In the genomic region with DNA sequence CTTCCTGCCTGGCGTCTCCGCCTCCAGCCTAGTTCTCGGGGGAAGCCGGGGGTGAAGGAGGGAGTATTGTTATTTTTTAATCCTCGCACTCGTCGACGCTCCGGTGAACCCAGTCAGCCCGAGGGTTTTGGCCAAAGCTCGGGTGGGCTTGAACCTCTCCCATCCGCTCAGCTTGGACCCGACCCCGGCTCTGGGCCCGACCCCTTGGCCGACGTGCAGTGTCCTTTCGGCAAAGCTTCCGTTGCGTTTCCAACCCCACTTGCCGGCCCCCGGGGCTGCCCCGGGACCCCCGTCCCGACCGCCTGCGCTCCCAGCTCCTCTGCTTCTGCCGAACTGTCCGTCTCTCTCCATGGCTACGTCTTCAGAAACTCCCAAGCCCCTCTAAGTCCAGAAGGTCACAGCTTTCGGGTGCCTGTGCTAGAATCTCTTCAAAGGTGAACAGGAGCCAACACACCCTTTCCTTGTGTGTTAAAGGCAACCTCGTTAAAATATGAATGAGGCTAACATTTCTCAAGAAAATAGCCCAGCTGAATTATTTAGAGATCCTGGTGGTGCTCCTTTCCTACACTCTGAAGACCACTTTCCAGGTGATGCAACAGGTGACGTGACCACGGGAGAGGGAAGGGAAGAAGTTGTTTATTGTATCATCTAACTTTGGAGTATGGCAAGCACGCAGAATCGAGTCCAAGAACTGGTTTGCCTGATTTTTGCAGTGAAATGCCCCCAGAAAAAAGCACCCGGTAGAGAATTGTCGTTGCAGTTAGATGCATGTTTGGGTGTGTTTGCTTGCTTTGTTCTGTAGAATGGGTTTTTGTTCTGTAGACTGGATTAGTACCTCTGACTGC, we compare ENCODE assay signal across 9 cellular contexts. TPM values are rescaled to one million over a fixed set of nuclear protein-coding genes. Genes with fewer than 3 reads are reported as not detected.
DNase-seq lines count a peak whose midpoint lies in the region; ATAC-seq, FAIRE-seq and TF ChIP-seq lines count a peak whose summit lies in the region.
"Had no signal": no experiment of that assay in that cellular context is flagged by ENCODE, and none has a peak within 500 bp of the region (broad histone marks: within the 10 kb centered on the region; RNA-seq: fewer than 3 reads in every experiment).

No MANE protein-coding gene starts in this region.

- H3K9me3 Mint-ChIP-seq in CD8-positive, alpha-beta T cell, result no peaks in the 10 kb centered on the region
- H3K9me3 Mint-ChIP-seq in astrocyte (ENCODE audit: unreplicated experiment), result no peaks in the 10 kb centered on the region
- H3K9me3 Mint-ChIP-seq: neural crest cell had no signal

- H3K27me3 ChIP-seq in CD8-positive, alpha-beta T cell (ENCODE audit: insufficient read depth, low read length), result no peaks in the 10 kb centered on the region
- H3K27me3 ChIP-seq in HL-60 (ENCODE audit: insufficient read depth, poor library complexity, severe bottlenecking), result no peaks in the 10 kb centered on the region
- no peaks in the 10 kb centered on the region for H3K27me3 ChIP-seq in astrocyte (ENCODE audit: insufficient read depth, low read length)
- no peaks in the 10 kb centered on the region for H3K27me3 ChIP-seq in upper lobe of left lung

- POLR2A ChIA-PET in CD8-positive, alpha-beta T cell (lab: Charles Lee), result interaction anchor here (0.8 to 2.6 kb wide), 3 partner anchors 10 to 602 kb away, joined by 3 to 16 read pairs (median 5); no protein-coding TSS in a partner anchor

- H3K27ac ChIP-seq in CD8-positive, alpha-beta T cell (ENCODE audit: low read depth, low read length), result peak overlapping the region; percentile 68
- H3K27ac ChIP-seq in HL-60 (replicated peaks) (peak overlapping the region; percentile 81), astrocyte (ENCODE audit: low read depth, low read length) (peak overlapping the region; percentile 71), upper lobe of left lung (peak overlapping the region; percentile 94 to 98 (median 96))

- no peak for TF ChIP-seq POLR2A in upper lobe of left lung (IDR thresholded peaks at IDR 0.05)

- peak overlapping the region; percentile 67 for H3K4me3 ChIP-seq in CD8-positive, alpha-beta T cell (ENCODE audit: low read depth, low read length)
- H3K4me3 ChIP-seq in HL-60 (replicated peaks; ENCODE audit: insufficient read depth, low read length) (peak overlapping the region; percentile 89), astrocyte (ENCODE audit: insufficient read depth, low read depth, low read length) (peak overlapping the region; percentile 82), upper lobe of left lung (peak overlapping the region; percentile 60 to 81 (median 79))

- H3K36me3 Mint-ChIP-seq in CD8-positive, alpha-beta T cell, result peaks cover 22% of the 10 kb centered on the region
- peaks cover 6% of the 10 kb centered on the region for H3K36me3 Mint-ChIP-seq in astrocyte (ENCODE audit: low read depth, unreplicated experiment)

- TF ChIP-seq EP300 in upper lobe of left lung (IDR thresholded peaks at IDR 0.05), result no peak

- peak overlapping the region; percentile 94 for H3K9ac ChIP-seq in astrocyte (ENCODE audit: low read length)

- CTCF ChIA-PET in CD8-positive, alpha-beta T cell (lab: Charles Lee), result interaction anchor here (0.8 to 1.7 kb wide), 3 partner anchors 49 to 389 kb away, joined by 3 to 4 read pairs (median 3); no protein-coding TSS in a partner anchor

- H3K4me2 ChIP-seq in astrocyte (ENCODE audit: low read length), result peak overlapping the region; percentile 85

- no peak for TF ChIP-seq CTCF in CD8-positive, alpha-beta T cell (IDR thresholded peaks at IDR 0.05)
- no peak for TF ChIP-seq CTCF in HL-60 (IDR thresholded peaks at IDR 0.05; ENCODE audit: insufficient read depth, low read length)
- TF ChIP-seq CTCF in astrocyte (IDR thresholded peaks at IDR 0.05; ENCODE audit: insufficient read depth, low read depth, low read length), result no peak
- no peak for TF ChIP-seq CTCF in upper lobe of left lung (IDR thresholded peaks at IDR 0.05)

- peaks cover 34% of the 10 kb centered on the region for H3K4me1 Mint-ChIP-seq in CD8-positive, alpha-beta T cell (ENCODE audit: low read depth)
- peaks cover 5% of the 10 kb centered on the region for H3K4me1 Mint-ChIP-seq in astrocyte (ENCODE audit: low read depth, unreplicated experiment)

- H3K36me3 ChIP-seq in CD8-positive, alpha-beta T cell (ENCODE audit: insufficient read depth, low read length), result no peaks in the 10 kb centered on the region
- H3K36me3 ChIP-seq in astrocyte (ENCODE audit: insufficient read depth, low read length), result peaks cover 7% of the 10 kb centered on the region
- no peaks in the 10 kb centered on the region for H3K36me3 ChIP-seq in upper lobe of left lung

- peaks cover 22% of the 10 kb centered on the region for H3K4me1 ChIP-seq in CD8-positive, alpha-beta T cell (ENCODE audit: insufficient read depth, low read length)
- peaks cover 14% of the 10 kb centered on the region for H3K4me1 ChIP-seq in astrocyte (ENCODE audit: insufficient read depth, low read length)
- H3K4me1 ChIP-seq in upper lobe of left lung, result peaks cover 37 to 55% (median 39%) of the 10 kb centered on the region in 4 donors

- peak in 1 of 7 experiments; percentile 17 for DNase-seq in CD8-positive, alpha-beta T cell
- DNase-seq in HL-60 (ENCODE audit: low read depth in 1 of 2, low spot score in 1 of 2), result peak in 1 of 2 experiments; percentile 11
- DNase-seq in astrocyte (ENCODE audit: low read depth), result peak; percentile 12
- peak; percentile 42 to 48 for DNase-seq in left colon
- peak in 1 of 2 donors; percentile 88 for DNase-seq in upper lobe of left lung
- no peak for DNase-seq in activated T-cell treated with anti-CD3 and anti-CD28 coated beads for 4 hours
- no peak for DNase-seq in NCI-H1930 (lab: John Stamatoyannopoulos, UW)
- DNase-seq in NCI-H1694 treated with DMSO at 0.1 percent for 48 hours (lab: John Stamatoyannopoulos, UW), result no peak

- peaks cover 48% of the 10 kb centered on the region for H4K20me1 ChIP-seq in astrocyte (ENCODE audit: insufficient read depth, low read length)

- no peak for ATAC-seq in CD8-positive, alpha-beta T cell
- ATAC-seq in left colon, result peak; percentile 11
- ATAC-seq in upper lobe of left lung (ENCODE audit: low FRiP score in 2 of 2), result peak in 1 of 2 donors; percentile 0

- H3K9me3 ChIP-seq in CD8-positive, alpha-beta T cell (ENCODE audit: low read length), result no peaks in the 10 kb centered on the region
- H3K9me3 ChIP-seq in astrocyte (ENCODE audit: insufficient read depth, low read depth, low read length) (no peaks in the 10 kb centered on the region), upper lobe of left lung (no peaks in the 10 kb centered on the region)

- H3K4me3 Mint-ChIP-seq in CD8-positive, alpha-beta T cell, result no peak overlapping the region
- H3K4me3 Mint-ChIP-seq in astrocyte (ENCODE audit: unreplicated experiment), result no peak overlapping the region

- WGBS in upper lobe of left lung, 2 donors, result 1% methylated on average over 14 to 37 of the region's 38 CpGs

- intact Hi-C loops in CD8-positive, alpha-beta T cell (cut with DNase I, micrococcal nuclease), result loop anchor here (1.0 to 10.0 kb wide), 14 partner anchors 50 to 1913 kb away; a partner anchor contains a TSS
- intact Hi-C loops in left colon (cut with DNase I, micrococcal nuclease), result loop anchor here in 1 of 2 donors (10.0 kb wide), 1 partner anchor 199 kb away; a partner anchor contains a TSS

- H2AFZ ChIP-seq in astrocyte (ENCODE audit: low read depth, low read length), result peak overlapping the region; percentile 46

- FAIRE-seq in astrocyte (lab: Jason Lieb, UNC), result no peak

- H3K27me3 Mint-ChIP-seq in CD8-positive, alpha-beta T cell (ENCODE audit: low read depth), result no peaks in the 10 kb centered on the region
- no peaks in the 10 kb centered on the region for H3K27me3 Mint-ChIP-seq in astrocyte (ENCODE audit: low read depth, unreplicated experiment)

- no peak overlapping the region for H3K27ac Mint-ChIP-seq in CD8-positive, alpha-beta T cell
- H3K27ac Mint-ChIP-seq in astrocyte (ENCODE audit: unreplicated experiment), result no peak overlapping the region

- peaks cover 56% of the 10 kb centered on the region for H3K79me2 ChIP-seq in astrocyte (ENCODE audit: insufficient read depth, low read length)

RNA-seq across cellular contexts. Expression of a gene that starts 0.7 kb away (rescaled TPM):
- 10 to 100 TPM; 14.5 to 16.2 TPM for total RNA-seq in CD8-positive, alpha-beta T cell
- total RNA-seq in astrocyte, result 49.1 and 49.2 TPM in 2 replicates
- 10 to 100 TPM; 28.2 to 30.8 TPM for total RNA-seq in left colon
- 100 to 1,000 TPM in 1 of 6 donors, 10 to 100 TPM in 5; 40.4 to 103 (median 54.5) TPM for total RNA-seq in upper lobe of left lung

Comparison
In these comparisons a context has a peak if more than half of its experiments do, and no peak if none do; other contexts are left out.
1. DNase-seq: peak in astrocyte (single experiment) and left colon (2 of 2); none in activated T-cell treated with anti-CD3 and anti-CD28 coated beads for 4 hours (single experiment), NCI-H1930 (0 of 2) and NCI-H1694 treated with DMSO at 0.1 percent for 48 hours (single experiment).
2. Peak in every context shown above with its lines, with median percentiles within 50 percentile points of each other: H3K27ac ChIP-seq and H3K4me3 ChIP-seq.